ENCODE assay signal across 8 cellular contexts in the genomic region with DNA sequence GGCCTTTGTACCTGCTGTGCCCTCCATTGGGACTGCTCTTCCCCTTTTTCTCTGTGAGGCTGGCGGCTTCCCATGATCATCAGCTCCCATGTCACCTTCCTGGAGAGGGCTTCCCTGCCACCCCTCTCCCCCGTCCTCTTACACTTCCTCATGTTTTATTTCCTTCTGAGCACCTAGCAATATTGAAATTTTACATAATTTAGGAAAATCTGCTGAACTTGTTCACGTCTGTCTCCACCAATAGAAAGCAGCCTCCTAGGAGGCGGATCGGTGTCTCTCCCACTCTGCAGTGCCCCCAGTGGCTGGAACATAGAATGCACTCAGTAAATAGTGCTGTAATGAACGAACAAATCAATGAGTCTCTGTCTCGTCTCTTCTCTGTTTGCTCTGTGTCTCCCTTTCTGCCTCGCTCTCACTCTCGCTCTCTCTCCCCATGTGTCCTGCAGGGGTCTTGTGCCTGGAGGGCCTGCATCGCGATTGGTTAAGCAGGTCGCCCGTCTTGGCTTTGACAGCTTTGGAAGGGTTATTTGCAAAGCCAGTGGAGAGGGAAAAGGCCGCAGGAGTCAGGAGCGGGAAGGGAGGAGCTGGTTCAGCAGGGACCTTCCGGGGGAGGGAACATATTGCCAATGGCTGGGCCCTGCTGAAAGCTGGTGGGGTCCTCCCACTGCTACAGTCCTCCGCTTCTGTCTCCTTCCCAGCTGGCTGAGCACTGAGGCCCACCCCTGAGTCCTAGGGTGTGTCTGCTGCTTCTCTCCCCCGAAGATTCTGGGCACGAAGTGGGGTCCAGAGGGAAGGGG. TPM values are rescaled to one million over a fixed set of nuclear protein-coding genes. Genes with fewer than 3 reads are reported as not detected.
DNase-seq lines count a peak whose midpoint lies in the region; ATAC-seq and TF ChIP-seq lines count a peak whose summit lies in the region.

No MANE protein-coding gene starts in this region.

- H3K27me3 ChIP-seq in IMR-90 (ENCODE audit: control insufficient read depth, insufficient read depth, low read length) (no peaks in the 10 kb centered on the region), gastroesophageal sphincter (no peaks in the 10 kb centered on the region), neutrophil (peaks cover under 1% of the 10 kb centered on the region)

- peak overlapping the region; percentile 89 for H3K4me2 ChIP-seq in IMR-90 (ENCODE audit: low read depth, low read length)

- no peak overlapping the region for H2AK5ac ChIP-seq in IMR-90 (ENCODE audit: low read depth, low read length)

- 0 out of 2 replicates have a peak overlapping the region, but pooled peaks have one; percentile 19 for H4K91ac ChIP-seq in IMR-90 (ENCODE audit: insufficient read depth, low read depth, low read length)

- H3K9me1 ChIP-seq in IMR-90 (ENCODE audit: insufficient read depth, low read length): no peaks in the 10 kb centered on the region; the same call in 1 of the 2 replicates

- no peak overlapping the region for H3K18ac ChIP-seq in IMR-90 (ENCODE audit: low read depth, low read length)

- 0 out of 2 replicates have a peak overlapping the region, but pooled peaks have one; percentile 44 for H3K14ac ChIP-seq in IMR-90 (replicated peaks; ENCODE audit: low read depth, low read length)

- peak overlapping the region; percentile 93 for H2AK9ac ChIP-seq in IMR-90 (replicated peaks; ENCODE audit: low read depth, low read length, poor library complexity)

- POLR2A ChIA-PET in IMR-90 (lab: Charles Lee; ENCODE audit: unreplicated experiment): no interaction called here

- no peak overlapping the region for H3K27ac ChIP-seq in IMR-90 (ENCODE audit: insufficient read depth, low read length)
- H3K27ac ChIP-seq in gastroesophageal sphincter: peak overlapping the region; percentile 15 to 73 (median 46)
- H3K27ac ChIP-seq in neutrophil: no peak overlapping the region

- peak overlapping the region; percentile 13; the same call in 1 of the 2 replicates for H4K5ac ChIP-seq in IMR-90 (ENCODE audit: low read depth, low read length)

- peak overlapping the region; percentile 87 for H3K4ac ChIP-seq in IMR-90 (ENCODE audit: low read depth, low read length)

- no peaks in the 10 kb centered on the region for H3K36me3 ChIP-seq in IMR-90 (ENCODE audit: control insufficient read depth, insufficient read depth, low read length)
- no peaks in the 10 kb centered on the region for H3K36me3 ChIP-seq in gastroesophageal sphincter
- no peaks in the 10 kb centered on the region for H3K36me3 ChIP-seq in neutrophil

- intact Hi-C loops in IMR-90 (cut with micrococcal nuclease): no loop called here

- no TSS peak for BruUV-seq in IMR-90 (replicated peaks; lab: Mats Ljungman, UMichigan)

- H3K56ac ChIP-seq in IMR-90 (ENCODE audit: extremely low read depth, insufficient read depth, low read length): no peak overlapping the region

- TF ChIP-seq CTCF in GM12801 (IDR thresholded peaks at IDR 0.05; ENCODE audit: extremely low read depth, insufficient read length) (peak; percentile 84), IMR-90 (conservative IDR thresholded peaks at IDR 0.05; ENCODE audit: low read depth, low read length) (peak; percentile 79), gastroesophageal sphincter (IDR thresholded peaks at IDR 0.05) (peak; percentile 81 to 93 (median 86)), neutrophil (IDR thresholded peaks at IDR 0.05) (peak; percentile 85)

- peak; percentile 50 for TF ChIP-seq RAD21 in IMR-90 (IDR thresholded peaks at IDR 0.05; ENCODE audit: low read length)

- H2BK20ac ChIP-seq in IMR-90 (ENCODE audit: low read depth, low read length): no peak overlapping the region

- dilution Hi-C loops in IMR-90 (cut with HindIII; ENCODE audit: low sequenced_read_pairs, unreplicated experiment): no loop called here

- in situ Hi-C loops in IMR-90 (cut with MboI; ENCODE audit: low sequenced_read_pairs): no loop called here

- H3K4me3 ChIP-seq in IMR-90 (ENCODE audit: insufficient read depth, low read depth, low read length): peak overlapping the region; percentile 29; the same call in 1 of the 2 replicates
- peak overlapping the region; percentile 6 to 42 for H3K4me3 ChIP-seq in gastroesophageal sphincter
- peak overlapping the region; percentile 30 to 46 for H3K4me3 ChIP-seq in neutrophil (ENCODE audit: low read depth in 1 of 2, low read length in 1 of 2)

- H3K4me1 ChIP-seq in IMR-90 (ENCODE audit: control insufficient read depth, insufficient read depth, low read length) (peaks cover 2% of the 10 kb centered on the region; the same call in 1 of the 2 replicates), gastroesophageal sphincter (peaks cover 0 to 17% (median 2%) of the 10 kb centered on the region in 3 donors), neutrophil (ENCODE audit: control insufficient read depth in 1 of 2, insufficient read depth in 1 of 2, low read depth in 1 of 2, low read length in 1 of 2) (peaks cover 0 to 7% of the 10 kb centered on the region in 2 experiments)

- WGBS in IMR-90 (ENCODE audit: extremely low coverage in 2 of 2, insufficient read length in 1 of 2), 2 experiments: 30% methylated on average over 2 of the region's 19 CpGs; no CpG with 5 or more reads in 1 of the 2 experiments
- WGBS in gastroesophageal sphincter (ENCODE audit: low coverage in 1 of 2), 2 donors: 8% methylated on average over 8 to 9 of the region's 19 CpGs

- peak overlapping the region; percentile 98 for H2AFZ ChIP-seq in IMR-90 (replicated peaks; ENCODE audit: low read length, poor library complexity)

- TF ChIP-seq POLR2A in IMR-90 (IDR thresholded peaks at IDR 0.05; ENCODE audit: low read depth, low read length) (no peak), gastroesophageal sphincter (IDR thresholded peaks at IDR 0.05) (no peak)

- H4K20me1 ChIP-seq in IMR-90 (ENCODE audit: insufficient read depth, low read length): no peaks in the 10 kb centered on the region

- 0 out of 2 replicates have a peak overlapping the region, but pooled peaks have one; percentile 44 for H2BK120ac ChIP-seq in IMR-90 (ENCODE audit: low read depth, low read length)

- no peak for TF ChIP-seq EP300 in gastroesophageal sphincter (IDR thresholded peaks at IDR 0.05)

- no peak overlapping the region for H3K23ac ChIP-seq in IMR-90 (ENCODE audit: low read depth, low read length)

- no peaks in the 10 kb centered on the region for H3K79me1 ChIP-seq in IMR-90 (ENCODE audit: low read depth in 1 of 2, low read length in 2 of 2)

- peak; percentile 64 for DNase-seq in IMR-90
- DNase-seq in SHP77 (lab: John Stamatoyannopoulos, UW): peak; percentile 83 to 91
- peak; percentile 37 for DNase-seq in activated gamma-delta T cell treated with anti-CD3 and anti-CD28 coated beads, Interleukin-2, amount 50 U/mL, for 16 hours (ENCODE audit: low read depth)
- DNase-seq in superior temporal gyrus (ENCODE audit: extremely low spot score): peak; percentile 97

- no peak overlapping the region for H2BK15ac ChIP-seq in IMR-90 (ENCODE audit: low read depth, low read length)

- peak overlapping the region; percentile 27; the same call in 1 of the 2 replicates for H3K9ac ChIP-seq in IMR-90 (ENCODE audit: low read depth, low read length)

- ATAC-seq in IMR-90 (ENCODE audit: low read depth) (peak; percentile 93), gastroesophageal sphincter (peak; percentile 87), GM18861 (IDR thresholded peaks at IDR 0.05; ENCODE audit: unreplicated experiment) (no peak)

- CTCF ChIA-PET in IMR-90 (lab: Yijun Ruan, JAX): interaction anchor here (0.9 to 1.6 kb wide), 2 partner anchors 12 kb away, joined by 3 to 5 read pairs; a partner anchor contains a TSS

- H3K9me3 ChIP-seq in IMR-90 (ENCODE audit: control insufficient read depth, insufficient read depth, low read length) (no peaks in the 10 kb centered on the region), gastroesophageal sphincter (no peaks in the 10 kb centered on the region), neutrophil (no peaks in the 10 kb centered on the region)

- no peak overlapping the region for H2BK5ac ChIP-seq in IMR-90 (ENCODE audit: low read depth, low read length, poor library complexity, severe bottlenecking)

- H4K8ac ChIP-seq in IMR-90 (ENCODE audit: low read depth in 2 of 2, low read length in 2 of 2): peak overlapping the region in 1 of 2 experiments; percentile 93; a peak in 3 of 4 replicates

TF ChIP-seq in IMR-90, 13 proteins besides CTCF, POLR2A, EP300 and RAD21:
- TF ChIP-seq MXI1 (IDR thresholded peaks at IDR 0.05; ENCODE audit: borderline replicate concordance, low read depth, low read length) (no peak), SMC3 (IDR thresholded peaks at IDR 0.05; ENCODE audit: low read depth, low read length) (0 out of 2 replicates have a peak, but pooled peaks have one; percentile 16)

RNA-seq across cellular contexts. Expression of a gene that starts 12.1 kb away (rescaled TPM):
- total RNA-seq in IMR-90 (2012; rRNA removed) (not detected in 2 replicates), gastroesophageal sphincter (not detected)
- polyA plus RNA-seq in IMR-90 (2012; rRNA removed): not detected in 2 replicates
- polyA plus RNA-seq in IMR-90 (2012; cell fraction: cytosol; rRNA removed): not detected in 2 replicates
- polyA plus RNA-seq in IMR-90 (2012; cell fraction: nucleus; rRNA removed; ENCODE audit: low replicate concordance): not detected in 2 replicates

RNA-seq across cellular contexts. Expression of a gene that starts 49.2 kb away (rescaled TPM):
- 1.1 and 1.4 TPM in 2 replicates for total RNA-seq in IMR-90 (2012; rRNA removed)
- 1.5 and 2.1 TPM in 2 replicates for polyA plus RNA-seq in IMR-90 (2012; rRNA removed)
- polyA plus RNA-seq in IMR-90 (2012; cell fraction: cytosol; rRNA removed): 0.12 and 0.29 TPM in 2 replicates
- 1.7 and 14.9 TPM in 2 replicates for polyA plus RNA-seq in IMR-90 (2012; cell fraction: nucleus; rRNA removed; ENCODE audit: low replicate concordance)
- 1 to 10 TPM in 2 of 4 donors, under 1 TPM in 2; 0.54 to 6.5 (median 1.1) TPM for total RNA-seq in gastroesophageal sphincter

Comparison
In these comparisons a context has a peak if more than half of its experiments do, and no peak if none do; other contexts are left out.
1. DNase-seq: peak in every context shown above with its lines; median percentile 97 in superior temporal gyrus; 87 in SHP77; 64 in IMR-90; 37 in activated gamma-delta T cell treated with anti-CD3 and anti-CD28 coated beads, Interleukin-2, amount 50 U/mL, for 16 hours.
2. H3K27ac ChIP-seq: peak in gastroesophageal sphincter (4 of 4); none in IMR-90 (single experiment) and neutrophil (single experiment).
3. Peak in every context shown above with its lines, with median percentiles within 50 percentile points of each other: CTCF ChIP-seq and H3K4me3 ChIP-seq.